Comparison of ENCODE assay signal across 10 cellular contexts in genomic region chr12:77847665-77848431, GRCh38. TPM values are rescaled to one million over a fixed set of nuclear protein-coding genes. Genes with fewer than 3 reads are reported as not detected.
DNase-seq lines count a peak whose midpoint lies in the region; ATAC-seq and TF ChIP-seq lines count a peak whose summit lies in the region.
"Had no signal": no experiment of that assay in that cellular context is flagged by ENCODE, and none has a peak within 500 bp of the region (broad histone marks: within the 10 kb centered on the region; RNA-seq: fewer than 3 reads in every experiment).

No MANE protein-coding gene starts in this region.

- no peaks in the 10 kb centered on the region for H3K36me3 ChIP-seq in osteoblast (ENCODE audit: insufficient read depth, low read length)

- no peaks in the 10 kb centered on the region for H3K27me3 ChIP-seq in osteoblast (ENCODE audit: insufficient read depth, low read length)

- H3K79me2 ChIP-seq in osteoblast (ENCODE audit: insufficient read depth, low read length) = no peaks in the 10 kb centered on the region

- H3K4me1 ChIP-seq in osteoblast (ENCODE audit: insufficient read depth, low read length) = peaks cover 31% of the 10 kb centered on the region

- peak overlapping the region; percentile 77 for H3K4me2 ChIP-seq in osteoblast (ENCODE audit: insufficient read depth, low read length)

- DNase-seq in GM04503 (ENCODE audit: low read depth) (peak; percentile 77), LHCN-M2 (ENCODE audit: low read depth) (peak; percentile 87), dedifferentiated amniotic fluid mesenchymal stem cell (ENCODE audit: extremely low spot score) (peak; percentile 64), osteoblast (ENCODE audit: insufficient read length, low spot score, missing footprints) (peak; percentile 72), NCI-H1048 (lab: John Stamatoyannopoulos, UW) (no peak)
- DNase-seq in activated CD8-positive, alpha-beta memory T cell treated with anti-CD3 and anti-CD28 coated beads for 24 hours = no peak
- DNase-seq: GOT3 had no signal

- H3K9me3 ChIP-seq in osteoblast (ENCODE audit: low read depth, low read length) = no peaks in the 10 kb centered on the region

- peak overlapping the region; percentile 83 for H3K27ac ChIP-seq in osteoblast (ENCODE audit: low read depth, low read length)

- no peak for TF ChIP-seq CTCF in osteoblast (IDR thresholded peaks at IDR 0.05; ENCODE audit: extremely low read depth, low read depth, low read length)

- no peak overlapping the region for H2AFZ ChIP-seq in osteoblast (ENCODE audit: low read length)

- no peaks in the 10 kb centered on the region for H4K20me1 ChIP-seq in osteoblast (ENCODE audit: insufficient read depth, low read length)

- ATAC-seq in GM21515 (IDR thresholded peaks at IDR 0.05; ENCODE audit: unreplicated experiment) (no peak), HG02981 (IDR thresholded peaks at IDR 0.05; ENCODE audit: unreplicated experiment) (no peak)

- peak overlapping the region; percentile 37 for H3K4me3 ChIP-seq in osteoblast (ENCODE audit: insufficient read depth, low read length)
- H3K4me3 ChIP-seq: skin epidermis had no signal

RNA-seq across cellular contexts. Expression of gene NAV3, which starts 17.2 kb away (rescaled TPM):
- total RNA-seq in LHCN-M2 (2014; rRNA removed) (48.9 and 53.3 TPM in 2 replicates), osteoblast (84.7 and 107 TPM in 2 replicates)
- polyA plus RNA-seq in LHCN-M2 (2012) = 13.3 TPM

Comparison
In these comparisons a context has a peak if more than half of its experiments do, and no peak if none do; other contexts are left out.
1. DNase-seq: peak in GM04503 (single experiment), LHCN-M2 (single experiment), dedifferentiated amniotic fluid mesenchymal stem cell (single experiment) and osteoblast (single experiment); none in NCI-H1048 (single experiment) and activated CD8-positive, alpha-beta memory T cell treated with anti-CD3 and anti-CD28 coated beads for 24 hours (single experiment).